ENCODE assay signal across 8 cellular contexts in the genomic region with DNA sequence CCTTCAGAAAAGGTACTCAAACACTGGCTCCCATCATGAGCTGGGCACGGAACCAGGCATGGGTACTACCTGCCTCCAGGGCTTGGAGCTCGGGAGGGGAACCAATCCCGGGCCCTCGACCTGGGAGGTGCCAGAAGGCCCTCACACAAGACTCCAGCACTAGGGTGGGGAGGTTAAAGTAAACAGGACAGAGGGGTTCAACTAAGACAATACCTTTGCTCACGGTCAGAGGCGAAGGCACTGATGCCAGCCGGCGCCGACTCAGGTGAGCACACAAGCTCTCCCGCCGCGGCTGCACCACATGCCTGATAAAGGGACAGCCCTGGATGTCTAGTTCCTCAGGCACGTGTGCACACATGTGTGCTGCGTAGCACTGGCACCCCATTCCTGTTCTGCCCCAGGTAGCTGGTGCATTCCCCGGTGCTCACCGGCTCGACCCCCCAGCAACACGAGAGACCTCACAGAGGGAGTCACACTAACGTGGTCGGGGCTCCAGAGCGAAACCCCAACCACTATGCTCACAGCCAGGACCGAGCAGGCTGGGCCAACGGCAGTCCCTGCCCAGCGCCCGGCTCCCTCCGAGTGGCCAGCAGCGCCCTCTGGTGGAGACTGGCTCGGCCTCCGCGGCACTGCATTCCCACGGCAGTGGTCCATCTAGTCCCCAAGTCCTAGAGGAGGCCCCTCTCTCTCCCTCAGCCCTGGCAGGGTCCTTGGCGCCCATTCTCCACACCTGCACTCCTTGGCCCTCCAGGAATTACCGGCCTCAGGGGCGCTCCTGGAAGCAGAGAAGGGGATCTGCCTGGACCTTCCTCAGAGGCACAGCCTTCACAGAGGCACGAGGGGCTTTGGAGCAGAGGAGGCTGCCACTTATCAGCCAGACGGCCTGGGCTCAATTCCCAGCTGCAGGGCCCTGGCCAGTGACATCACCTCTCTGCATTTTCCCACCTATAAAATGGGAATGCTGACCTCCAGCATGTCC. TPM values are rescaled to one million over a fixed set of nuclear protein-coding genes. Genes with fewer than 3 reads are reported as not detected.
DNase-seq lines count a peak whose midpoint lies in the region; ATAC-seq and TF ChIP-seq lines count a peak whose summit lies in the region.

No MANE protein-coding gene starts in this region.

- H3K27me3 Mint-ChIP-seq in activated T-cell treated with anti-CD3 and anti-CD28 coated beads, Interleukin-2, amount 50 U/mL, for 4 hours (ENCODE audit: low read depth), result no peaks in the 10 kb centered on the region
- H3K27me3 Mint-ChIP-seq in natural killer cell (ENCODE audit: low read depth in 2 of 2), result no peaks in the 10 kb centered on the region

- TF ChIP-seq CTCF in BJ (IDR thresholded peaks at IDR 0.05; ENCODE audit: insufficient read depth, low read depth, low read length) (peak; percentile 94), HCT116 (IDR thresholded peaks at IDR 0.05 in 2 of 3, conservative IDR thresholded peaks at IDR 0.05 in 1 of 3; ENCODE audit: borderline replicate concordance in 1 of 3, insufficient read depth in 1 of 3, low read depth in 2 of 3, low read length in 2 of 3) (peak; percentile 75 to 95 (median 93)), PC-3 (conservative IDR thresholded peaks at IDR 0.05; ENCODE audit: low read depth, low read length) (peak; percentile 84), esophagus squamous epithelium (IDR thresholded peaks at IDR 0.05) (peak; percentile 86 to 95 (median 90)), natural killer cell (IDR thresholded peaks at IDR 0.05) (peak; percentile 90)

- H3K9me3 Mint-ChIP-seq in activated T-cell treated with anti-CD3 and anti-CD28 coated beads, Interleukin-2, amount 50 U/mL, for 4 hours, result no peaks in the 10 kb centered on the region
- H3K9me3 Mint-ChIP-seq in natural killer cell, result no peaks in the 10 kb centered on the region

- H3K4me2 ChIP-seq in HCT116 (ENCODE audit: low read length) (no peak overlapping the region), PC-3 (ENCODE audit: low read length) (peak overlapping the region; percentile 57; the same call in 1 of the 2 replicates)

- DNase-seq in BJ (ENCODE audit: low read depth) (no peak), HCT116 (ENCODE audit: low read depth, low spot score) (peak; percentile 6), PC-3 (peak; percentile 71), esophagus squamous epithelium (lab: John Stamatoyannopoulos, UW) (no peak), natural killer cell (peak; percentile 82)
- peak; percentile 74 for DNase-seq in activated T-cell treated with anti-CD3 and anti-CD28 coated beads, Interleukin-2, amount 50 U/mL, for 4 hours
- peak; percentile 34 to 45 for DNase-seq in stimulated activated CD8-positive, alpha-beta memory T cell treated with anti-CD3 and anti-CD28 coated beads, Interleukin-7, amount 100 ng/mL, for 48 hours (ENCODE audit: extremely low read depth in 1 of 2, low read depth in 1 of 2)

- POLR2A ChIA-PET in BJ (lab: Charles Lee) (no interaction called here), HCT116 (lab: Charles Lee) (no interaction called here), PC-3 (lab: Charles Lee; ENCODE audit: unreplicated experiment) (no interaction called here)

- ATAC-seq in HCT116, result peak; percentile 96
- peak; percentile 96 for ATAC-seq in PC-3
- ATAC-seq in activated T-cell treated with anti-CD3 and anti-CD28 coated beads, Interleukin-2, amount 50 U/mL, for 4 hours, result peak; percentile 81 to 86
- peak; percentile 76 to 81 (median 77) for ATAC-seq in natural killer cell
- no peak for ATAC-seq in GM18517 (IDR thresholded peaks at IDR 0.05; ENCODE audit: unreplicated experiment)

- H3K4me3 ChIP-seq in BJ (ENCODE audit: low read depth, low read length) (no peak overlapping the region), HCT116 (replicated peaks in 1 of 2; ENCODE audit: low read depth in 1 of 2, low read length in 2 of 2) (no peak overlapping the region), PC-3 (ENCODE audit: low read length) (no peak overlapping the region), esophagus squamous epithelium (peak overlapping the region in 1 of 4 donors; percentile 37)

- no peaks in the 10 kb centered on the region; the same call in 1 of the 2 replicates for H3K36me3 ChIP-seq in BJ (ENCODE audit: control insufficient read depth, insufficient read depth, low read length)
- H3K36me3 ChIP-seq in HCT116 (ENCODE audit: control insufficient read depth in 1 of 2, insufficient read depth in 2 of 2, low read length in 2 of 2), result no peaks in the 10 kb centered on the region
- H3K36me3 ChIP-seq in PC-3 (ENCODE audit: low read depth, low read length), result no peaks in the 10 kb centered on the region
- peaks cover 0 to 14% (median 0%) of the 10 kb centered on the region in 3 donors for H3K36me3 ChIP-seq in esophagus squamous epithelium

- no peak for TF ChIP-seq POLR2A in HCT116 (IDR thresholded peaks at IDR 0.05; ENCODE audit: borderline replicate concordance, extremely low read depth, insufficient read depth, insufficient read length)
- no peak for TF ChIP-seq POLR2A in esophagus squamous epithelium (IDR thresholded peaks at IDR 0.05)

- H3K9me2 ChIP-seq in HCT116 (ENCODE audit: insufficient read depth) (no peaks in the 10 kb centered on the region), PC-3 (replicated peaks; ENCODE audit: low read length) (no peaks in the 10 kb centered on the region)

- peak overlapping the region in 1 of 2 donors; percentile 81 for H3K27ac Mint-ChIP-seq in natural killer cell

- no peaks in the 10 kb centered on the region for H4K20me1 ChIP-seq in HCT116 (ENCODE audit: insufficient read depth)
- peaks cover 35% of the 10 kb centered on the region; the same call in 1 of the 2 replicates for H4K20me1 ChIP-seq in PC-3 (ENCODE audit: low read length)

- no TSS peak for BruUV-seq in HCT116 (replicated peaks; lab: Mats Ljungman, UMichigan)
- BruUV-seq in PC-3 (replicated peaks; lab: Mats Ljungman, UMichigan), result no TSS peak

- H3K9me3 ChIP-seq in HCT116 (ENCODE audit: control insufficient read depth in 1 of 2, insufficient read depth in 1 of 2, low read depth in 1 of 2, low read length in 2 of 2) (no peaks in the 10 kb centered on the region), PC-3 (ENCODE audit: low read length) (no peaks in the 10 kb centered on the region), esophagus squamous epithelium (no peaks in the 10 kb centered on the region)

- peaks cover 0 to 10% of the 10 kb centered on the region in 2 experiments; a peak in 1 of 4 replicates for H3K4me1 ChIP-seq in HCT116 (ENCODE audit: control insufficient read depth in 1 of 2, insufficient read depth in 2 of 2, low read length in 2 of 2)
- H3K4me1 ChIP-seq in PC-3 (ENCODE audit: insufficient read depth, low read length), result peaks cover 3% of the 10 kb centered on the region; the same call in 1 of the 2 replicates
- peaks cover 20 to 84% (median 34%) of the 10 kb centered on the region in 3 donors for H3K4me1 ChIP-seq in esophagus squamous epithelium

- H3K9ac ChIP-seq in HCT116 (ENCODE audit: low read length), result no peak overlapping the region
- H3K9ac ChIP-seq in PC-3 (ENCODE audit: low read length), result no peak overlapping the region

- H3K27ac ChIP-seq in HCT116 (ENCODE audit: low read depth, low read length), result no peak overlapping the region
- no peak overlapping the region for H3K27ac ChIP-seq in PC-3 (ENCODE audit: low read length)
- no peak overlapping the region for H3K27ac ChIP-seq in esophagus squamous epithelium

- no peak overlapping the region for H3K4me3 Mint-ChIP-seq in activated T-cell treated with anti-CD3 and anti-CD28 coated beads, Interleukin-2, amount 50 U/mL, for 4 hours
- H3K4me3 Mint-ChIP-seq in natural killer cell, result peak overlapping the region; percentile 21

- intact Hi-C loops in HCT116 (cut with micrococcal nuclease) (loop anchor here (1.0 to 2.0 kb wide), 4 partner anchors 223 to 401 kb away; no protein-coding TSS in a partner anchor), PC-3 (cut with micrococcal nuclease) (loop anchor here (10.0 kb wide), 1 partner anchor 401 kb away; no protein-coding TSS in a partner anchor), esophagus squamous epithelium (cut with DNase I) (loop anchor here (10.0 kb wide), 1 partner anchor 311 kb away; no protein-coding TSS in a partner anchor), natural killer cell (cut with micrococcal nuclease) (loop anchor here (1.0 to 5.0 kb wide), 2 partner anchors 253 to 312 kb away; no protein-coding TSS in a partner anchor)

- TF ChIP-seq RAD21 in HCT116 (IDR thresholded peaks at IDR 0.05; ENCODE audit: low read depth), result peak; percentile 90

- CTCF ChIA-PET in BJ (lab: Yijun Ruan, JAX) (interaction anchor here (0.7 to 3.0 kb wide), 32 partner anchors 8 to 454 kb away, joined by 3 to 36 read pairs (median 4); no protein-coding TSS in a partner anchor), HCT116 (lab: Charles Lee) (interaction anchor here (0.7 to 1.3 kb wide), 4 partner anchors 10 to 313 kb away, joined by 3 to 5 read pairs (median 4); no protein-coding TSS in a partner anchor), PC-3 (lab: Charles Lee) (no interaction called here)

- H3K4me1 Mint-ChIP-seq in activated T-cell treated with anti-CD3 and anti-CD28 coated beads, Interleukin-2, amount 50 U/mL, for 4 hours (ENCODE audit: low read depth), result peaks cover 67% of the 10 kb centered on the region
- H3K4me1 Mint-ChIP-seq in natural killer cell, result peaks cover 67 to 86% of the 10 kb centered on the region in 2 donors

- RAD21 ChIA-PET in HCT116 (lab: Charles Lee; ENCODE audit: low non-redundant PET in 1 of 2, low total read pairs in 2 of 2, uncharacterized antibody in 2 of 2, unreplicated experiment in 2 of 2), result no interaction called here

- H3F3A ChIP-seq in PC-3 (ENCODE audit: low read length, unreplicated experiment), result no peaks in the 10 kb centered on the region

- H3K79me2 ChIP-seq in HCT116 (ENCODE audit: insufficient read depth, low read length) (peaks cover 24% of the 10 kb centered on the region; the same call in 1 of the 2 replicates), PC-3 (ENCODE audit: low read length) (peaks cover 54% of the 10 kb centered on the region)

- WGBS in esophagus squamous epithelium, 2 donors, result 24 to 65% methylated on average over 6 to 16 of the region's 36 CpGs

- H2AFZ ChIP-seq in HCT116 (ENCODE audit: low read depth, low read length, poor library complexity, severe bottlenecking) (no peak overlapping the region), PC-3 (ENCODE audit: low read length) (no peak overlapping the region)

- H3K36me3 Mint-ChIP-seq in activated T-cell treated with anti-CD3 and anti-CD28 coated beads, Interleukin-2, amount 50 U/mL, for 4 hours (ENCODE audit: insufficient read depth), result peaks cover 2% of the 10 kb centered on the region
- H3K36me3 Mint-ChIP-seq in natural killer cell, result no peaks in the 10 kb centered on the region

- H3K27me3 ChIP-seq in BJ (ENCODE audit: control insufficient read depth, insufficient read depth, low read length) (no peaks in the 10 kb centered on the region), HCT116 (ENCODE audit: insufficient read depth, low read length) (no peaks in the 10 kb centered on the region), PC-3 (ENCODE audit: low read length) (no peaks in the 10 kb centered on the region), esophagus squamous epithelium (no peaks in the 10 kb centered on the region)

RNA-seq across cellular contexts. Expression of a gene that starts 28.8 kb away (rescaled TPM):
- polyA plus RNA-seq in BJ (2011; rRNA removed), result 36.0 and 61.3 TPM in 2 replicates
- polyA minus RNA-seq in BJ (2011; rRNA and poly(A)+ RNA removed), result 28.2 and 54.7 TPM in 2 replicates
- 25.7 TPM for total RNA-seq in HCT116 (2021; ENCODE audit: unreplicated experiment)
- polyA plus RNA-seq in HCT116 (2012), result 34.3 and 38.6 TPM in 2 replicates
- total RNA-seq in PC-3 (2014; rRNA removed), result 23.0 and 31.0 TPM in 2 replicates
- total RNA-seq in activated T-cell treated with anti-CD3 and anti-CD28 coated beads, Interleukin-2, amount 50 U/mL, for 4 hours, result 10 to 100 TPM; 17.7 to 20.1 (median 18.2) TPM
- 10 to 100 TPM; 21.5 to 45.0 (median 30.1) TPM for total RNA-seq in esophagus squamous epithelium
- 10 to 100 TPM; 61.9 to 79.6 (median 78.5) TPM for total RNA-seq in natural killer cell

RNA-seq across cellular contexts. Expression of a gene that starts 56.7 kb away (rescaled TPM):
- polyA plus RNA-seq in BJ (2011; rRNA removed), result 1.9 and 3.4 TPM in 2 replicates
- polyA minus RNA-seq in BJ (2011; rRNA and poly(A)+ RNA removed), result 3.0 and 3.7 TPM in 2 replicates
- 10.2 TPM for total RNA-seq in HCT116 (2021; ENCODE audit: unreplicated experiment)
- 14.7 and 19.3 TPM in 2 replicates for polyA plus RNA-seq in HCT116 (2012)
- 2.4 and 2.6 TPM in 2 replicates for total RNA-seq in PC-3 (2014; rRNA removed)
- 1 to 10 TPM; 5.4 to 6.0 (median 5.7) TPM for total RNA-seq in activated T-cell treated with anti-CD3 and anti-CD28 coated beads, Interleukin-2, amount 50 U/mL, for 4 hours
- total RNA-seq in esophagus squamous epithelium, result 1 to 10 TPM in 2 of 4 donors, under 1 TPM in 2; 0.12 to 1.3 (median 0.64) TPM
- total RNA-seq in natural killer cell, result 10 to 100 TPM; 24.1 to 47.3 (median 38.4) TPM

Comparison
In these comparisons a context has a peak if more than half of its experiments do, and no peak if none do; other contexts are left out.
1. DNase-seq: peak in HCT116 (single experiment), PC-3 (single experiment), activated T-cell treated with anti-CD3 and anti-CD28 coated beads, Interleukin-2, amount 50 U/mL, for 4 hours (single experiment), natural killer cell (single experiment) and stimulated activated CD8-positive, alpha-beta memory T cell treated with anti-CD3 and anti-CD28 coated beads, Interleukin-7, amount 100 ng/mL, for 48 hours (2 of 2); none in BJ (single experiment) and esophagus squamous epithelium (single experiment).
2. Peak in every context shown above with its lines, with median percentiles within 50 percentile points of each other: CTCF ChIP-seq.